Comparison of ENCODE assay signal across 1 cellular context in the genomic region with DNA sequence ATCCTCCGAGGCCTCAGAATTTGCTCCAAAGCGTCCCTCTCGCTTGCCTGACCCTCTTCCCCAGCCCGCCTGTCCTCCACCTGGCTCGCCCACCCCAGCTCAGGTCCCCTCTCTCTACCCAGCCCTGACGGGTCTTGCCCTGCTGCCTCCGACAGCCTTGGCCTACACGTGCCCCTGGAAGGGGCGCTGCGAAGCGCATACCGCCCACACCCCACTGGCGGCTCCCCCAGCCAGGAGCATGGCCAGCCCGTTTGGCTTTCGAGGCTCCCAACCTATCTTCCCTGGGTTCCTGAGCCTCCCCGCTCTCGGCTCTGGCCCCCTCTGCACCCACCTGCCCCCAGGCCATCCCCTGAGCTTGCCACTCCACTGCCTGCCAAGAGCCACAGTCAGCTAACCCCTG.
TF ChIP-seq lines count a peak whose summit lies in the region.

No MANE protein-coding gene starts in this region.

TF ChIP-seq in HepG2, 621 proteins besides CTCF, POLR2A, EP300 and RAD21:
- TF ChIP-seq ZNF720 (CRISPR knock-in tag; IDR thresholded peaks at IDR 0.05) (no peak), AGO2 (optimal IDR thresholded peaks at IDR 0.05; ENCODE audit: low read depth, low read length) (peak; percentile 13), RBFOX2 (IDR thresholded peaks at IDR 0.05; ENCODE audit: low read depth, low read length) (0 out of 2 replicates have a peak, but pooled peaks have one; percentile 16), ZNF709 (CRISPR knock-in tag; IDR thresholded peaks at IDR 0.05) (no peak)
TF ChIP-seq in HepG2: peak in this region for 2.
